Comparison of ENCODE assay signal across 4 cellular contexts in genomic region chr12:57570438-57570837, GRCh38. TPM values are rescaled to one million over a fixed set of nuclear protein-coding genes. Genes with fewer than 3 reads are reported as not detected.
A peak's percentile ranks its signal among the peaks of the same experiment; 100 is the strongest.
DNase-seq lines count a peak whose midpoint lies in the region.
"Had no signal": no experiment of that assay in that cellular context is flagged by ENCODE, and none has a peak within 500 bp of the region (broad histone marks: within the 10 kb centered on the region; RNA-seq: fewer than 3 reads in every experiment).

No MANE protein-coding gene starts in this region.

- peak; percentile 31 for DNase-seq in activated effector memory CD4-positive, alpha-beta T cell treated with anti-CD3 and anti-CD28 coated beads, Interleukin-2, amount 50 U/mL, for 16 hours
- peak; percentile 87 for DNase-seq in mesenteric fat pad (ENCODE audit: low spot score)

RNA-seq across cellular contexts. Expression of gene PIP4K2C, which starts 20.6 kb away (rescaled TPM):
- 14.3 TPM for total RNA-seq in mesenteric fat pad

RNA-seq across cellular contexts. Expression of gene KIF5A, which starts 20.6 kb away (rescaled TPM):
- not detected for total RNA-seq in mesenteric fat pad
- total RNA-seq: Calu3 had no signal

RNA-seq across cellular contexts. Expression of gene DCTN2, which starts 23.4 kb away (rescaled TPM):
- total RNA-seq in mesenteric fat pad: 106 TPM

RNA-seq across cellular contexts. Expression of gene DTX3, which starts 34.2 kb away (rescaled TPM):
- total RNA-seq in mesenteric fat pad: 7.2 TPM

RNA-seq across cellular contexts. Expression of gene ARHGEF25, which starts 40.8 kb away (rescaled TPM):
- total RNA-seq in mesenteric fat pad: 12.8 TPM
- total RNA-seq: B cell had no signal
